20 cellular contexts compared by ENCODE assay signal in the genomic region with DNA sequence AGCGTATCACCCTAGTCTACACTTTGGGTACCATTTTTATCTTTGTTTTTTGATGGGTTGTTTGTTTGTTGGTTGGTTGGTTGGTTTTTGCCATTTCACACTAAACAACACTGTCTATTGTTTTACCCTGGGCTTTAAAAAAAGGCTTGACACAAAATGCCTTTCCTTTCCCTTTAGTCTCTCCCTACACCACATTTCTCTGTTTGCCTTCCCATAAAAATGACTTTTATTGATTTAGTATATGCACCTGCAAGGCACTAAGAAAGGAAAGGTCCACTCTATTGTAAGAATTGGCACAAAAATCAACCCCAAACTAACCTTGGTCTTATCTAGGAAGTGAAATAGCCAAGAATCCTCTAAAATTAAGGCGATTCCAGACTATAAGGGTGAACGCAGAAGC.
"Had no signal": no experiment of that assay in that cellular context is flagged by ENCODE, and none has a peak within 500 bp of the region (broad histone marks: within the 10 kb centered on the region; RNA-seq: fewer than 3 reads in every experiment).

No MANE protein-coding gene starts in this region.

- H3K27me3 ChIP-seq: heart right ventricle, testis, vagina had no signal

- H3K4me3 ChIP-seq: heart right ventricle, lower lobe of right lung, testis, vagina had no signal

- H3K9me3 ChIP-seq: heart right ventricle, lower lobe of right lung, testis, vagina had no signal

- H3K27ac ChIP-seq: epithelial cell of prostate, heart right ventricle, lower lobe of right lung, testis, vagina had no signal

- H3K4me1 Mint-ChIP-seq: neural crest cell had no signal

- H3K36me3 Mint-ChIP-seq: brain, type B pancreatic cell had no signal

- H3K4me3 Mint-ChIP-seq: brain, neural crest cell, type B pancreatic cell had no signal

- H3K36me3 ChIP-seq: heart right ventricle, lower lobe of right lung, vagina had no signal

- H3K27ac Mint-ChIP-seq: brain, type B pancreatic cell had no signal

- DNase-seq: activated CD4-positive, alpha-beta T cell treated with anti-CD3 and anti-CD28 coated beads, Interleukin-2, amount 50 U/mL, for 48 hours; activated naive CD4-positive, alpha-beta T cell treated with anti-CD3 and anti-CD28 coated beads, Interleukin-2, amount 50 U/mL, for 16 hours; activated T-cell treated with anti-CD3 and anti-CD28 coated beads, Interleukin-2, amount 50 U/mL, for 48 hours; aorta; heart right ventricle; islet precursor cell; lower lobe of right lung; mesendoderm; naive thymus-derived CD4-positive, alpha-beta T cell; occipital lobe; stimulated activated CD4-positive, alpha-beta T cell treated with anti-CD3 and anti-CD28 coated beads, Interleukin-2, amount 100 ng/mL, for 48 hours; stimulated activated CD8-positive, alpha-beta memory T cell treated with anti-CD3 and anti-CD28 coated beads, Interleukin-4, amount 100 ng/mL, for 48 hours; stimulated activated naive CD4-positive, alpha-beta T cell; testis had no signal

- ATAC-seq: lower lobe of right lung; naive thymus-derived CD4-positive, alpha-beta T cell; sciatic nerve had no signal

- H3K4me1 ChIP-seq: lower lobe of right lung, testis, vagina had no signal
